13 cellular contexts compared by ENCODE assay signal in genomic region chr1:3804627-3804944, GRCh38. TPM values are rescaled to one million over a fixed set of nuclear protein-coding genes. Genes with fewer than 3 reads are reported as not detected.
"Had no signal": no experiment of that assay in that cellular context is flagged by ENCODE, and none has a peak within 500 bp of the region (broad histone marks: within the 10 kb centered on the region; RNA-seq: fewer than 3 reads in every experiment).

No MANE protein-coding gene starts in this region.

RNA-seq across cellular contexts. Expression of gene SMIM1, which starts 32.0 kb away (rescaled TPM):
- total RNA-seq: activated CD4-positive, alpha-beta memory T cell treated with anti-CD3 and anti-CD28 coated beads, Interleukin-2, amount 10 ng/mL, durations not matched to agents 7 days and 5 days; T-helper 2 cell treated with Interferon-gamma antibody and Interleukin-4, amounts not matched to agents 100 ng/mL and 5 ng/mL, for 36 hours had no signal

RNA-seq across cellular contexts. Expression of gene CCDC27, which starts 52.3 kb away (rescaled TPM):
- total RNA-seq: activated CD4-positive, alpha-beta memory T cell treated with anti-CD3 and anti-CD28 coated beads, Interleukin-2, amount 10 ng/mL, durations not matched to agents 7 days and 5 days; activated CD4-positive, alpha-beta T cell treated with anti-CD3 and anti-CD28 coated beads, Interleukin-2, amount 10 ng/mL, durations not matched to agents 24 days and 14 days; activated T-cell treated with anti-CD3 and anti-CD28 coated beads, Interleukin-2, amount 50 U/mL, for 72 hours; left lung; lung; naive thymus-derived CD8-positive, alpha-beta T cell; osteocyte; progenitor cell of endocrine pancreas; sigmoid colon; spleen; T-helper 2 cell treated with Interferon-gamma antibody and Interleukin-4, amounts not matched to agents 100 ng/mL and 5 ng/mL, for 36 hours; ureter had no signal
- polyA plus RNA-seq: esophagus; lung; naive thymus-derived CD8-positive, alpha-beta T cell; sigmoid colon; spleen had no signal
